In genomic region chrX:47573334-47574095, GRCh38 we compare ENCODE assay signal across 8 cellular contexts. TPM values are rescaled to one million over a fixed set of nuclear protein-coding genes. Genes with fewer than 3 reads are reported as not detected.
DNase-seq lines count a peak whose midpoint lies in the region; ATAC-seq and TF ChIP-seq lines count a peak whose summit lies in the region.

No MANE protein-coding gene starts in this region.

- H3K27ac ChIP-seq in CD8-positive, alpha-beta T cell (ENCODE audit: low read depth, low read length), result no peak overlapping the region
- H3K27ac ChIP-seq in heart right ventricle (peak overlapping the region; percentile 52 to 87 (median 80)), ovary (peak overlapping the region; percentile 78 to 90)

- no peak for DNase-seq in CD8-positive, alpha-beta T cell
- DNase-seq in heart right ventricle (peak; percentile 55 to 58), ovary (peak; percentile 77 to 86 (median 83)), HEK293T (ENCODE audit: extremely low spot score) (no peak), NCI-H2081 treated with DMSO at 0.1 percent for 48 hours (lab: John Stamatoyannopoulos, UW) (no peak)

- ATAC-seq in CD8-positive, alpha-beta T cell, result no peak
- ATAC-seq in heart right ventricle (peak; percentile 20 to 80 (median 66)), HG02571 (IDR thresholded peaks at IDR 0.05; ENCODE audit: unreplicated experiment) (no peak), GM21723 (IDR thresholded peaks at IDR 0.05; ENCODE audit: unreplicated experiment) (no peak)

- H3K36me3 ChIP-seq in CD8-positive, alpha-beta T cell (ENCODE audit: insufficient read depth, low read length), result peaks cover 11% of the 10 kb centered on the region
- H3K36me3 ChIP-seq in heart right ventricle, result peaks cover 0 to 36% (median 3%) of the 10 kb centered on the region in 9 donors
- H3K36me3 ChIP-seq in ovary, result no peaks in the 10 kb centered on the region

- peaks cover 34% of the 10 kb centered on the region for H3K36me3 Mint-ChIP-seq in CD8-positive, alpha-beta T cell

- POLR2A ChIA-PET in CD8-positive, alpha-beta T cell (lab: Charles Lee), result no interaction called here
- POLR2A ChIA-PET in HEK293T (lab: Yijun Ruan, JAX), result interaction anchor here (1.1 kb wide), 1 partner anchor 8 kb away, joined by 5 read pairs; the partner anchor contains the start of gene TIMP1

- H3K4me3 ChIP-seq in CD8-positive, alpha-beta T cell (ENCODE audit: low read depth, low read length), result no peak overlapping the region
- peak overlapping the region; percentile 30; the same call in 1 of the 2 replicates for H3K4me3 ChIP-seq in WI38 (ENCODE audit: low read depth, low read length)
- H3K4me3 ChIP-seq in heart right ventricle, result peak overlapping the region in 9 of 10 donors; percentile 35 to 52 (median 47)
- peak overlapping the region; percentile 31 for H3K4me3 ChIP-seq in ovary

- H3K27me3 Mint-ChIP-seq in CD8-positive, alpha-beta T cell (ENCODE audit: low read depth), result peaks cover 4% of the 10 kb centered on the region

- 6 to 9% methylated on average over 16 to 21 of the region's 21 CpGs for WGBS in heart right ventricle, 2 donors
- 31 to 34% (median 31%) methylated on average over 21 of the region's 21 CpGs for WGBS in ovary, 3 donors

- no peaks in the 10 kb centered on the region for H3K9me3 Mint-ChIP-seq in CD8-positive, alpha-beta T cell

- intact Hi-C loops in CD8-positive, alpha-beta T cell (cut with DNase I, micrococcal nuclease), result no loop called here
- intact Hi-C loops in heart right ventricle (cut with DNase I), result loop anchor here in 1 of 10 donors (10.0 kb wide), 1 partner anchor 71 kb away; no protein-coding TSS in a partner anchor
- intact Hi-C loops in ovary (cut with DNase I), result loop anchor here in 2 of 4 donors (10.0 kb wide), 2 partner anchors 59 to 71 kb away; no protein-coding TSS in a partner anchor

- no peak for TF ChIP-seq CTCF in CD8-positive, alpha-beta T cell (IDR thresholded peaks at IDR 0.05)
- no peak for TF ChIP-seq CTCF in WI38 (IDR thresholded peaks at IDR 0.05; ENCODE audit: low read depth, low read length)
- TF ChIP-seq CTCF in heart right ventricle (IDR thresholded peaks at IDR 0.05), result no peak
- no peak for TF ChIP-seq CTCF in ovary (IDR thresholded peaks at IDR 0.05)

- H3K27ac Mint-ChIP-seq in CD8-positive, alpha-beta T cell, result no peak overlapping the region

- peaks cover 4% of the 10 kb centered on the region for H3K4me1 ChIP-seq in CD8-positive, alpha-beta T cell (ENCODE audit: insufficient read depth, low read length)
- peaks cover 0 to 18% (median 5%) of the 10 kb centered on the region in 9 donors for H3K4me1 ChIP-seq in heart right ventricle
- peaks cover 7% of the 10 kb centered on the region for H3K4me1 ChIP-seq in ovary (ENCODE audit: insufficient read depth)

- H3K27me3 ChIP-seq in CD8-positive, alpha-beta T cell (ENCODE audit: insufficient read depth, low read length), result no peaks in the 10 kb centered on the region
- H3K27me3 ChIP-seq in heart right ventricle (peaks cover 0 to 22% (median 0%) of the 10 kb centered on the region in 7 donors), ovary (no peaks in the 10 kb centered on the region)

- peak overlapping the region; percentile 35 for H3K4me3 Mint-ChIP-seq in CD8-positive, alpha-beta T cell

- CTCF ChIA-PET in CD8-positive, alpha-beta T cell (lab: Charles Lee), result no interaction called here
- CTCF ChIA-PET in HEK293T (lab: Yijun Ruan, JAX), result no interaction called here

- TF ChIP-seq EP300 in ovary (IDR thresholded peaks at IDR 0.05), result no peak

- no peaks in the 10 kb centered on the region for H3K9me3 ChIP-seq in CD8-positive, alpha-beta T cell (ENCODE audit: low read length)
- no peaks in the 10 kb centered on the region for H3K9me3 ChIP-seq in heart right ventricle
- no peaks in the 10 kb centered on the region for H3K9me3 ChIP-seq in ovary

- no peak for TF ChIP-seq POLR2A in ovary (IDR thresholded peaks at IDR 0.05)

- H3K4me1 Mint-ChIP-seq in CD8-positive, alpha-beta T cell (ENCODE audit: low read depth), result peaks cover 16% of the 10 kb centered on the region

TF ChIP-seq in HEK293T, 16 proteins besides CTCF, POLR2A, EP300 and RAD21:
- TF ChIP-seq HDGF (IDR thresholded peaks at IDR 0.05; ENCODE audit: borderline replicate concordance) (no peak), FOXA1 (IDR thresholded peaks at IDR 0.05) (no peak), BHLHE40 (IDR thresholded peaks at IDR 0.05; ENCODE audit: borderline replicate concordance) (no peak), ELF4 (IDR thresholded peaks at IDR 0.05) (no peak), FOXK2 (IDR thresholded peaks at IDR 0.05) (no peak), CTBP1 (IDR thresholded peaks at IDR 0.05; ENCODE audit: borderline replicate concordance) (no peak), TARDBP (IDR thresholded peaks at IDR 0.05) (no peak), SP1 (IDR thresholded peaks at IDR 0.05) (no peak), SUZ12 (IDR thresholded peaks at IDR 0.05) (no peak), NFRKB (IDR thresholded peaks at IDR 0.05) (no peak), LEF1 (IDR thresholded peaks at IDR 0.05; ENCODE audit: borderline replicate concordance) (no peak)

RNA-seq across cellular contexts. Expression of gene TIMP1, which starts 8.7 kb away (rescaled TPM):
- 10 to 100 TPM; 16.1 to 17.4 TPM for total RNA-seq in CD8-positive, alpha-beta T cell
- 100 to 1,000 TPM in 2 of 10 donors, 10 to 100 TPM in 8; 32.8 to 534 (median 68.8) TPM for total RNA-seq in heart right ventricle
- 100 to 1,000 TPM; 240 to 826 TPM for polyA plus RNA-seq in heart right ventricle
- 1,000 to 10,000 TPM in 1 of 7 donors, 100 to 1,000 TPM in 6; 247 to 1,009 (median 617) TPM for total RNA-seq in ovary
- polyA plus RNA-seq in ovary, result 1,000 to 10,000 TPM in 1 of 2 donors, 100 to 1,000 TPM in 1; 440 to 1,380 TPM

RNA-seq across cellular contexts. Expression of gene ARAF, which starts 12.5 kb away (rescaled TPM):
- 100 to 1,000 TPM; 125 to 134 TPM for total RNA-seq in CD8-positive, alpha-beta T cell
- total RNA-seq in heart right ventricle, result 10 to 100 TPM; 73.0 to 93.1 (median 79.8) TPM
- polyA plus RNA-seq in heart right ventricle, result 10 to 100 TPM; 45.2 to 57.0 TPM
- total RNA-seq in ovary, result 10 to 100 TPM; 24.9 to 76.9 (median 66.4) TPM
- polyA plus RNA-seq in ovary, result 10 to 100 TPM; 34.8 to 56.5 TPM

RNA-seq across cellular contexts. Expression of gene SYN1, which starts 46.1 kb away (rescaled TPM):
- total RNA-seq in CD8-positive, alpha-beta T cell, result under 1 TPM in 1 of 2 experiments, not detected in 1; 0.17 TPM
- total RNA-seq in heart right ventricle (10 to 100 TPM; 10.4 to 16.3 (median 13.8) TPM), ovary (10 to 100 TPM in 1 of 7 donors, 1 to 10 TPM in 5, under 1 TPM in 1; 0.69 to 10.2 (median 2.4) TPM)
- polyA plus RNA-seq in heart right ventricle (10 to 100 TPM in 1 of 2 donors, 1 to 10 TPM in 1; 7.0 to 11.1 TPM), ovary (10 to 100 TPM in 1 of 2 donors, 1 to 10 TPM in 1; 1.9 to 12.6 TPM)

RNA-seq across cellular contexts. Expression of gene CFP, which starts 56.2 kb away (rescaled TPM):
- total RNA-seq in CD8-positive, alpha-beta T cell, result 1 to 10 TPM; 4.8 to 6.2 TPM
- total RNA-seq in heart right ventricle (10 to 100 TPM in 1 of 10 donors, 1 to 10 TPM in 9; 1.1 to 12.4 (median 1.8) TPM), ovary (1 to 10 TPM in 6 of 7 donors, under 1 TPM in 1; 0.72 to 3.2 (median 1.5) TPM)
- polyA plus RNA-seq in heart right ventricle (1 to 10 TPM; 2.3 to 2.4 TPM), ovary (1 to 10 TPM; 1.6 to 1.7 TPM)

Comparison
In these comparisons a context has a peak if more than half of its experiments do, and no peak if none do; other contexts are left out.
1. ATAC-seq: peak in heart right ventricle (8 of 8); none in CD8-positive, alpha-beta T cell (single experiment), HG02571 (single experiment) and GM21723 (single experiment).
2. DNase-seq: peak in heart right ventricle (2 of 2) and ovary (5 of 5); none in CD8-positive, alpha-beta T cell (0 of 7), HEK293T (single experiment) and NCI-H2081 treated with DMSO at 0.1 percent for 48 hours (single experiment).